Comparison of ENCODE assay signal across 8 cellular contexts in genomic region chr17:64635647-64636305, GRCh38. TPM values are rescaled to one million over a fixed set of nuclear protein-coding genes. Genes with fewer than 3 reads are reported as not detected.
DNase-seq lines count a peak whose midpoint lies in the region; ATAC-seq and TF ChIP-seq lines count a peak whose summit lies in the region.

No MANE protein-coding gene starts in this region.

- no TSS peak for BruUV-seq in PC-3 (replicated peaks; lab: Mats Ljungman, UMichigan)

- DNase-seq in HCEC 1CT (peak; percentile 94), PC-3 (peak; percentile 89), foreskin keratinocyte (peak; percentile 59 to 71), hepatic stellate cell (ENCODE audit: low spot score) (no peak), cerebellar cortex (ENCODE audit: low spot score) (no peak), left lobe of liver (ENCODE audit: low spot score) (no peak), HEK293T (ENCODE audit: extremely low spot score) (no peak)

- H3K9me3 ChIP-seq in PC-3 (ENCODE audit: low read length) = no peaks in the 10 kb centered on the region

- peaks cover 14% of the 10 kb centered on the region for H3F3A ChIP-seq in PC-3 (ENCODE audit: low read length, unreplicated experiment)

- intact Hi-C loops in PC-3 (cut with micrococcal nuclease) = no loop called here

- no peak overlapping the region for H2AFZ ChIP-seq in PC-3 (ENCODE audit: low read length)

- TF ChIP-seq CTCF in PC-3 (conservative IDR thresholded peaks at IDR 0.05; ENCODE audit: low read depth, low read length) = no peak
- TF ChIP-seq CTCF in foreskin keratinocyte (conservative IDR thresholded peaks at IDR 0.05) = no peak

- POLR2A ChIA-PET in PC-3 (lab: Charles Lee; ENCODE audit: unreplicated experiment) (interaction anchor here (0.7 kb wide), 1 partner anchor 40 kb away, joined by 3 read pairs; no protein-coding TSS in a partner anchor), HEK293T (lab: Yijun Ruan, JAX) (no interaction called here)

- CTCF ChIA-PET in PC-3 (lab: Charles Lee) (no interaction called here), HEK293T (lab: Yijun Ruan, JAX) (no interaction called here)

- H3K27ac ChIP-seq in PC-3 (ENCODE audit: low read length) (peak overlapping the region; percentile 57), foreskin keratinocyte (no peak overlapping the region)

- H4K20me1 ChIP-seq in PC-3 (ENCODE audit: low read length) = peaks cover 39% of the 10 kb centered on the region

- H3K4me3 ChIP-seq in PC-3 (ENCODE audit: low read length) = no peak overlapping the region

- peak; percentile 57 for ATAC-seq in GM18499 (IDR thresholded peaks at IDR 0.05; ENCODE audit: insufficient read depth, unreplicated experiment)
- peak; percentile 73 for ATAC-seq in PC-3
- ATAC-seq in foreskin keratinocyte = peak; percentile 76
- ATAC-seq in left lobe of liver = no peak

- no peak overlapping the region for H3K9ac ChIP-seq in PC-3 (ENCODE audit: low read length)

- H3K9me2 ChIP-seq in PC-3 (replicated peaks; ENCODE audit: low read length) = no peaks in the 10 kb centered on the region

- peaks cover 99% of the 10 kb centered on the region for H3K79me2 ChIP-seq in PC-3 (ENCODE audit: low read length)

- H3K36me3 ChIP-seq in PC-3 (ENCODE audit: low read depth, low read length) = peaks cover 21% of the 10 kb centered on the region; the same call in 1 of the 2 replicates

- H3K4me2 ChIP-seq in PC-3 (ENCODE audit: low read length) = no peak overlapping the region; the same call in 1 of the 2 replicates

- peaks cover 20% of the 10 kb centered on the region for H3K4me1 ChIP-seq in PC-3 (ENCODE audit: insufficient read depth, low read length)
- peaks cover 48% of the 10 kb centered on the region for H3K4me1 ChIP-seq in foreskin keratinocyte

- H3K27me3 ChIP-seq in PC-3 (ENCODE audit: low read length) = no peaks in the 10 kb centered on the region
- no peaks in the 10 kb centered on the region for H3K27me3 ChIP-seq in foreskin keratinocyte

TF ChIP-seq in HEK293T, 16 proteins besides CTCF, POLR2A, EP300 and RAD21:
- TF ChIP-seq BHLHE40 (IDR thresholded peaks at IDR 0.05; ENCODE audit: borderline replicate concordance) (no peak), CTBP1 (IDR thresholded peaks at IDR 0.05; ENCODE audit: borderline replicate concordance) (no peak), SUZ12 (IDR thresholded peaks at IDR 0.05) (no peak), HDGF (IDR thresholded peaks at IDR 0.05; ENCODE audit: borderline replicate concordance) (no peak), FOXM1 (IDR thresholded peaks at IDR 0.05; ENCODE audit: borderline replicate concordance) (no peak)

RNA-seq across cellular contexts. Expression of gene SMURF2, which starts 26.3 kb away (rescaled TPM):
- total RNA-seq in PC-3 (2014; rRNA removed) (68.2 and 76.6 TPM in 2 replicates), foreskin keratinocyte (193 and 210 TPM in 2 replicates), left lobe of liver (2.2 TPM)
- polyA plus RNA-seq in foreskin keratinocyte = 42.4 and 53.5 TPM in 2 replicates

Comparison
In these comparisons a context has a peak if more than half of its experiments do, and no peak if none do; other contexts are left out.
1. DNase-seq: peak in HCEC 1CT (single experiment), PC-3 (single experiment) and foreskin keratinocyte (2 of 2); none in hepatic stellate cell (single experiment), cerebellar cortex (single experiment), left lobe of liver (single experiment) and HEK293T (single experiment).
2. RNA of gene SMURF2, which starts 26.3 kb away (total RNA-seq): 193 to 210 TPM in foreskin keratinocyte and 68.2 to 76.6 TPM in PC-3; 2.2 TPM in left lobe of liver (single experiment); every median in the first group is over 10 times any median in the second.